ENCODE assay signal across 38 cellular contexts in genomic region chr20:38404016-38404415, GRCh38. TPM values are rescaled to one million over a fixed set of nuclear protein-coding genes. Genes with fewer than 3 reads are reported as not detected.
"Had no signal": no experiment of that assay in that cellular context is flagged by ENCODE, and none has a peak within 500 bp of the region (broad histone marks: within the 10 kb centered on the region; RNA-seq: fewer than 3 reads in every experiment).

No MANE protein-coding gene starts in this region.

- DNase-seq: activated B cell treated with CpG ODN at 0.5 μM for 24 hours; activated CD4-positive, alpha-beta memory T cell treated with anti-CD3 and anti-CD28 coated beads for 36 hours; activated CD4-positive, alpha-beta T cell treated with anti-CD3 and anti-CD28 coated beads for 4 hours; activated CD4-positive, alpha-beta T cell treated with anti-CD3 and anti-CD28 coated beads, Interleukin-2, amount 10 ng/mL, durations not matched to agents 24 days and 14 days; activated CD4-positive, alpha-beta T cell treated with anti-CD3 and anti-CD28 coated beads, Interleukin-2, amount 50 U/mL, for 1 hour; activated CD4-positive, alpha-beta T cell treated with anti-CD3 and anti-CD28 coated beads, Interleukin-2, amount 50 U/mL, for 4 hours; activated CD4-positive, CD25-positive, alpha-beta regulatory T cell treated with anti-CD3 and anti-CD28 coated beads, Interleukin-2, amount 50 U/mL, for 72 hours; activated CD8-positive, alpha-beta memory T cell treated with anti-CD3 and anti-CD28 coated beads, Interleukin-2, amount 50 U/mL, for 4 hours; activated CD8-positive, alpha-beta T cell treated with anti-CD3 and anti-CD28 coated beads for 36 hours; activated effector memory CD4-positive, alpha-beta T cell treated with anti-CD3 and anti-CD28 coated beads, Interleukin-2, amount 50 U/mL, for 16 hours; activated gamma-delta T cell treated with Interleukin-2 at 50 U/mL for 16 hours; activated naive CD4-positive, alpha-beta T cell; activated naive CD4-positive, alpha-beta T cell treated with anti-CD3 and anti-CD28 coated beads for 36 hours; activated naive CD4-positive, alpha-beta T cell treated with anti-CD3 and anti-CD28 coated beads, Interleukin-2, amount 50 U/mL, for 16 hours; activated naive CD8-positive, alpha-beta T cell treated with anti-CD3 and anti-CD28 coated beads for 36 hours; activated T-cell treated with anti-CD3 and anti-CD28 coated beads for 4 hours; activated T-cell treated with anti-CD3 and anti-CD28 coated beads, Interleukin-2, amount 50 U/mL, for 1 hour; activated T-cell treated with anti-CD3 and anti-CD28 coated beads, Interleukin-2, amount 50 U/mL, for 4 hours; activated T-cell treated with anti-CD3 and anti-CD28 coated beads, Interleukin-2, amount 50 U/mL, for 72 hours; amniotic stem cell; aorta; body of pancreas; brain microvascular endothelial cell; central memory CD4-positive, alpha-beta T cell; T-helper 1 cell; T-helper 2 cell; T-helper 9 cell had no signal

- H3K27me3 ChIP-seq: adrenal gland, body of pancreas, brain microvascular endothelial cell, breast epithelium had no signal

- H3K27me3 Mint-ChIP-seq: activated B cell treated with CpG ODN at 0.5 μM for 24 hours; activated CD4-positive, alpha-beta T cell treated with anti-CD3 and anti-CD28 coated beads, Interleukin-2, amount 10 ng/mL, durations not matched to agents 24 days and 14 days; activated CD8-positive, alpha-beta T cell treated with anti-CD3 and anti-CD28 coated beads for 36 hours; activated naive CD8-positive, alpha-beta T cell treated with anti-CD3 and anti-CD28 coated beads for 36 hours; activated T-helper 17 cell treated with anti-CD3 and anti-CD28 coated beads, Interleukin-2, amount 50 U/mL, for 72 hours had no signal

- H3K4me3 Mint-ChIP-seq: activated B cell treated with CpG ODN at 0.5 μM for 24 hours; activated CD4-positive, alpha-beta memory T cell treated with anti-CD3 and anti-CD28 coated beads for 36 hours; activated CD4-positive, alpha-beta T cell treated with anti-CD3 and anti-CD28 coated beads, Interleukin-2, amount 10 ng/mL, durations not matched to agents 24 days and 14 days; activated CD8-positive, alpha-beta T cell treated with anti-CD3 and anti-CD28 coated beads for 36 hours; activated naive CD4-positive, alpha-beta T cell treated with anti-CD3 and anti-CD28 coated beads for 36 hours; activated naive CD8-positive, alpha-beta T cell treated with anti-CD3 and anti-CD28 coated beads for 36 hours; activated T-cell treated with anti-CD3 and anti-CD28 coated beads, Interleukin-2, amount 50 U/mL, for 4 hours; activated T-cell treated with anti-CD3 and anti-CD28 coated beads, Interleukin-2, amount 50 U/mL, for 72 hours; activated T-helper 1 cell treated with anti-CD3 and anti-CD28 coated beads, Interleukin-12 subunit alpha, Interleukin-12 subunit beta, Interleukin-2, Interleukin-4 antibody, amounts not matched to agents 30 ng/mL and 10 ng/mL and 1 ng/mL, durations not matched to agents 14 hours and 24 hours and 36 hours; activated T-helper 17 cell treated with anti-CD3 and anti-CD28 coated beads, Interleukin-2, amount 50 U/mL, for 72 hours; T-helper 1 cell treated with Interleukin-12 subunit alpha and Interleukin-12 subunit beta and Interleukin-4 antibody, amounts not matched to agents 30 μg/mL and 1 μg/mL, for 36 hours; T-helper 2 cell treated with Interferon-gamma antibody and Interleukin-4, amounts not matched to agents 5 μg/mL and 100 μg/mL, for 36 hours had no signal

- H3K9me3 ChIP-seq: adrenal gland, body of pancreas, breast epithelium had no signal

- FAIRE-seq: astrocyte, TTC549 had no signal

- H3K9me3 Mint-ChIP-seq: activated CD4-positive, alpha-beta memory T cell treated with anti-CD3 and anti-CD28 coated beads for 36 hours; activated CD4-positive, alpha-beta T cell treated with anti-CD3 and anti-CD28 coated beads, Interleukin-2, amount 10 ng/mL, durations not matched to agents 24 days and 14 days; activated CD8-positive, alpha-beta T cell treated with anti-CD3 and anti-CD28 coated beads for 36 hours; activated naive CD4-positive, alpha-beta T cell treated with anti-CD3 and anti-CD28 coated beads, Interleukin-2, amount 50 U/mL, for 72 hours; activated naive CD8-positive, alpha-beta T cell treated with anti-CD3 and anti-CD28 coated beads for 36 hours; activated T-cell treated with anti-CD3 and anti-CD28 coated beads, Interleukin-2, amount 50 U/mL, for 72 hours; activated T-helper 1 cell treated with anti-CD3 and anti-CD28 coated beads, Interleukin-12 subunit alpha, Interleukin-12 subunit beta, Interleukin-2, Interleukin-4 antibody, amounts not matched to agents 30 ng/mL and 10 ng/mL and 1 ng/mL, durations not matched to agents 14 hours and 24 hours and 36 hours; activated T-helper 17 cell treated with anti-CD3 and anti-CD28 coated beads, Interleukin-2, amount 50 U/mL, for 72 hours; T-helper 1 cell treated with Interleukin-12 subunit alpha and Interleukin-12 subunit beta and Interleukin-4 antibody, amounts not matched to agents 30 μg/mL and 1 μg/mL, for 36 hours; T-helper 2 cell treated with Interferon-gamma antibody and Interleukin-4, amounts not matched to agents 5 μg/mL and 100 μg/mL, for 36 hours had no signal

- H3K27ac ChIP-seq: adrenal gland, body of pancreas, brain microvascular endothelial cell, breast epithelium, VCaP had no signal

- H3K4me1 ChIP-seq: adrenal gland, body of pancreas, breast epithelium had no signal

- ATAC-seq: activated CD8-positive, alpha-beta T cell treated with anti-CD3 and anti-CD28 coated beads for 36 hours; activated naive CD4-positive, alpha-beta T cell treated with anti-CD3 and anti-CD28 coated beads, Interleukin-2, amount 50 U/mL, for 72 hours; activated T-cell treated with anti-CD3 and anti-CD28 coated beads, Interleukin-2, amount 50 U/mL, for 4 hours; activated T-cell treated with anti-CD3 and anti-CD28 coated beads, Interleukin-2, amount 50 U/mL, for 72 hours; activated T-helper 17 cell treated with anti-CD3 and anti-CD28 coated beads, Interleukin-2, amount 50 U/mL, for 72 hours; body of pancreas had no signal

- H3K4me1 Mint-ChIP-seq: activated B cell treated with CpG ODN at 0.5 μM for 24 hours; activated CD4-positive, alpha-beta T cell treated with anti-CD3 and anti-CD28 coated beads, Interleukin-2, amount 10 ng/mL, durations not matched to agents 24 days and 14 days; activated naive CD8-positive, alpha-beta T cell treated with anti-CD3 and anti-CD28 coated beads for 36 hours; activated T-helper 17 cell treated with anti-CD3 and anti-CD28 coated beads, Interleukin-2, amount 50 U/mL, for 72 hours had no signal

- H3K4me3 ChIP-seq: adrenal gland, body of pancreas, breast epithelium had no signal

- H3K36me3 ChIP-seq: adrenal gland, brain microvascular endothelial cell, breast epithelium had no signal

- H3K27ac Mint-ChIP-seq: activated B cell treated with CpG ODN at 0.5 μM for 24 hours; activated CD4-positive, alpha-beta memory T cell treated with anti-CD3 and anti-CD28 coated beads for 36 hours; activated CD4-positive, alpha-beta T cell treated with anti-CD3 and anti-CD28 coated beads, Interleukin-2, amount 10 ng/mL, durations not matched to agents 24 days and 14 days; activated CD8-positive, alpha-beta T cell treated with anti-CD3 and anti-CD28 coated beads for 36 hours; activated naive CD4-positive, alpha-beta T cell treated with anti-CD3 and anti-CD28 coated beads for 36 hours; activated naive CD4-positive, alpha-beta T cell treated with anti-CD3 and anti-CD28 coated beads, Interleukin-2, amount 50 U/mL, for 72 hours; activated naive CD8-positive, alpha-beta T cell treated with anti-CD3 and anti-CD28 coated beads for 36 hours; activated T-cell treated with anti-CD3 and anti-CD28 coated beads, Interleukin-2, amount 50 U/mL, for 72 hours; activated T-helper 1 cell treated with anti-CD3 and anti-CD28 coated beads, Interleukin-12 subunit alpha, Interleukin-12 subunit beta, Interleukin-2, Interleukin-4 antibody, amounts not matched to agents 30 ng/mL and 10 ng/mL and 1 ng/mL, durations not matched to agents 14 hours and 24 hours and 36 hours; activated T-helper 17 cell treated with anti-CD3 and anti-CD28 coated beads, Interleukin-2, amount 50 U/mL, for 72 hours; T-helper 1 cell treated with Interleukin-12 subunit alpha and Interleukin-12 subunit beta and Interleukin-4 antibody, amounts not matched to agents 30 μg/mL and 1 μg/mL, for 36 hours; T-helper 2 cell treated with Interferon-gamma antibody and Interleukin-4, amounts not matched to agents 5 μg/mL and 100 μg/mL, for 36 hours had no signal

RNA-seq across cellular contexts. Expression of gene LBP, which starts 57.7 kb away (rescaled TPM):
- total RNA-seq: activated B cell treated with CpG ODN at 0.5 μM for 24 hours; activated CD4-positive, alpha-beta memory T cell treated with anti-CD3 and anti-CD28 coated beads for 36 hours; activated CD4-positive, alpha-beta T cell treated with anti-CD3 and anti-CD28 coated beads, Interleukin-2, amount 10 ng/mL, durations not matched to agents 24 days and 14 days; activated CD8-positive, alpha-beta memory T cell treated with anti-CD3 and anti-CD28 coated beads for 36 hours; activated CD8-positive, alpha-beta T cell treated with anti-CD3 and anti-CD28 coated beads for 36 hours; activated naive CD4-positive, alpha-beta T cell treated with anti-CD3 and anti-CD28 coated beads for 36 hours; activated naive CD4-positive, alpha-beta T cell treated with anti-CD3 and anti-CD28 coated beads, Interleukin-2, amount 50 U/mL, for 72 hours; activated naive CD8-positive, alpha-beta T cell treated with anti-CD3 and anti-CD28 coated beads for 36 hours; activated T-cell treated with anti-CD3 and anti-CD28 coated beads, Interleukin-2, amount 50 U/mL, for 72 hours; activated T-helper 1 cell treated with anti-CD3 and anti-CD28 coated beads, Interleukin-12 subunit alpha, Interleukin-12 subunit beta, Interleukin-2, Interleukin-4 antibody, amounts not matched to agents 30 ng/mL and 10 ng/mL and 1 ng/mL, durations not matched to agents 14 hours and 24 hours and 36 hours; activated T-helper 17 cell treated with anti-CD3 and anti-CD28 coated beads, Interleukin-2, amount 50 U/mL, for 72 hours; astrocyte had no signal
